In the genomic region with DNA sequence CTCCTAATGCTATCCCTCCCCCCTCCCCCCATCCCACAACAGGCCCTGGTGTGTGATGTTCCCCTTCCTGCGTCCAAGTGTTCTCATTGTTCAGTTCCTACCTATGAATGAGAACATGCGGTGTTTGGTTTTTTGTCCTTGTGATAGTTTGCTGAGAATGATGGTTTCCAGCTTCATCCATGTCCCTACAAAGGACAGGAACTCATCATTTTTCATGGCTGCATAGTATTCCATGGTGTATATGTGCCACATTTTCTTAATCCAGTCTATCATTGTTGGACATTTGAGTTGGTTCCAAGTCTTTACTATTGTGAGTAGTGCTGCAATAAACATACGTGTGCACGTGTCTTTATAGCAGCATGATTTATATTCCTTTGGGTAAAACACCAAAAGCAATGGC, we compare ENCODE assay signal across 13 cellular contexts. TPM values are rescaled to one million over a fixed set of nuclear protein-coding genes. Genes with fewer than 3 reads are reported as not detected.
"Had no signal": no experiment of that assay in that cellular context is flagged by ENCODE, and none has a peak within 500 bp of the region (broad histone marks: within the 10 kb centered on the region; RNA-seq: fewer than 3 reads in every experiment).

No MANE protein-coding gene starts in this region.

RNA-seq across cellular contexts. Expression of a gene that starts 31.4 kb away (rescaled TPM):
- total RNA-seq: activated B cell treated with CpG ODN at 0.5 μM for 24 hours; activated CD4-positive, alpha-beta memory T cell treated with anti-CD3 and anti-CD28 coated beads for 36 hours; activated CD4-positive, alpha-beta memory T cell treated with anti-CD3 and anti-CD28 coated beads, Interleukin-2, amount 10 ng/mL, durations not matched to agents 7 days and 5 days; activated CD4-positive, alpha-beta T cell treated with anti-CD3 and anti-CD28 coated beads for 36 hours; activated CD4-positive, alpha-beta T cell treated with anti-CD3 and anti-CD28 coated beads, Interleukin-2, amount 10 ng/mL, durations not matched to agents 24 days and 14 days; activated CD4-positive, alpha-beta T cell treated with anti-CD3 and anti-CD28 coated beads, Interleukin-2, amount 10 ng/mL, durations not matched to agents 7 days and 5 days; activated CD8-positive, alpha-beta memory T cell treated with anti-CD3 and anti-CD28 coated beads for 36 hours; activated CD8-positive, alpha-beta memory T cell treated with anti-CD3 and anti-CD28 coated beads, Interleukin-2, amount 10 ng/mL, durations not matched to agents 7 days and 5 days; activated CD8-positive, alpha-beta T cell treated with anti-CD3 and anti-CD28 coated beads for 36 hours; activated CD8-positive, alpha-beta T cell treated with anti-CD3 and anti-CD28 coated beads, Interleukin-2, amount 10 ng/mL, durations not matched to agents 7 days and 5 days; T-helper 1 cell treated with Interleukin-12 subunit alpha and Interleukin-12 subunit beta and Interleukin-4 antibody, amounts not matched to agents 30 ng/mL and 1 ng/mL, for 36 hours; T-helper 17 cell; T-helper 2 cell treated with Interferon-gamma antibody and Interleukin-4, amounts not matched to agents 100 ng/mL and 5 ng/mL, for 36 hours had no signal
